1 cellular context compared by ENCODE assay signal in genomic region chr22:26512149-26512793, GRCh38.
A peak's percentile ranks its signal among the peaks of the same experiment; 100 is the strongest.
TF ChIP-seq lines count a peak whose summit lies in the region.

TFIP11 (minus strand) TSS chr22:26512473; CDS start chr22:26510272, 2,201 bp downstream.

TF ChIP-seq in HEK293, 187 proteins besides CTCF, POLR2A, EP300 and RAD21 (continued from another document and continues in another):
- TF ChIP-seq EGR2 (tag by site-specific recombination; IDR thresholded peaks at IDR 0.05; ENCODE audit: low read depth) (peak; percentile 54; the same call in 1 of the 2 replicates), KLF9 (tag by site-specific recombination; IDR thresholded peaks at IDR 0.05; ENCODE audit: low read depth) (peak; percentile 69; the same call in 1 of the 2 replicates), ZBTB20 (tag by site-specific recombination; IDR thresholded peaks at IDR 0.05) (no peak; the same call in 1 of the 2 replicates), ATF2 (tag by site-specific recombination; IDR thresholded peaks at IDR 0.05; ENCODE audit: low read depth) (no peak), ZNF610 (tag by site-specific recombination; IDR thresholded peaks at IDR 0.05; ENCODE audit: borderline replicate concordance) (peak; percentile 91), ZXDB (tag by site-specific recombination; IDR thresholded peaks at IDR 0.05) (peak; percentile 83), ZBTB49 (tag by site-specific recombination; IDR thresholded peaks at IDR 0.05; ENCODE audit: low read depth) (no peak), ZNF76 (tag by site-specific recombination; IDR thresholded peaks at IDR 0.05; ENCODE audit: borderline replicate concordance, low read depth) (peak; percentile 42; the same call in 1 of the 2 replicates), ZNF184 (tag by site-specific recombination; IDR thresholded peaks at IDR 0.05) (no peak), ZNF791 (tag by site-specific recombination; IDR thresholded peaks at IDR 0.05) (no peak), ZBTB48 (tag by site-specific recombination; IDR thresholded peaks at IDR 0.05) (no peak), ZNF621 (tag by site-specific recombination; IDR thresholded peaks at IDR 0.05) (no peak), ZNF112 (tag by site-specific recombination; IDR thresholded peaks at IDR 0.05) (no peak), ZNF639 (tag by site-specific recombination; IDR thresholded peaks at IDR 0.05) (0 out of 2 replicates have a peak, but pooled peaks have one; percentile 56), ZNF433 (tag by site-specific recombination; IDR thresholded peaks at IDR 0.05; ENCODE audit: low read depth) (no peak), ZNF391 (tag by site-specific recombination; IDR thresholded peaks at IDR 0.05; ENCODE audit: borderline replicate concordance, low read depth) (no peak), ZNF629 (tag by site-specific recombination; IDR thresholded peaks at IDR 0.05) (peak; percentile 93), ZFP69B (tag by site-specific recombination; IDR thresholded peaks at IDR 0.05) (no peak), ZNF394 (tag by site-specific recombination; IDR thresholded peaks at IDR 0.05; ENCODE audit: borderline replicate concordance) (no peak), ZNF366 (tag by site-specific recombination; conservative IDR thresholded peaks at IDR 0.05) (no peak), ZSCAN4 (tag by site-specific recombination; IDR thresholded peaks at IDR 0.05) (no peak), ZNF19 (tag by site-specific recombination; IDR thresholded peaks at IDR 0.05; ENCODE audit: low read depth) (no peak), KLF17 (tag by site-specific recombination; IDR thresholded peaks at IDR 0.05) (peak; percentile 70; the same call in 1 of the 2 replicates), KLF8 (tag by site-specific recombination; IDR thresholded peaks at IDR 0.05) (peak; percentile 66; the same call in 1 of the 2 replicates), ZNF585B (tag by site-specific recombination; IDR thresholded peaks at IDR 0.05) (no peak), TSHZ1 (tag by site-specific recombination; IDR thresholded peaks at IDR 0.05; ENCODE audit: borderline replicate concordance) (no peak), GLIS2 (tag by site-specific recombination; IDR thresholded peaks at IDR 0.05) (no peak), PRDM10 (tag by site-specific recombination; IDR thresholded peaks at IDR 0.05) (0 out of 2 replicates have a peak, but pooled peaks have one; percentile 19), ZNF830 (tag by site-specific recombination; IDR thresholded peaks at IDR 0.05; ENCODE audit: low read depth) (no peak), ZBTB10 (tag by site-specific recombination; IDR thresholded peaks at IDR 0.05) (0 out of 2 replicates have a peak, but pooled peaks have one; percentile 4), ZNF148 (tag by site-specific recombination; IDR thresholded peaks at IDR 0.05; ENCODE audit: borderline replicate concordance) (no peak), ZFP3 (tag by site-specific recombination; IDR thresholded peaks at IDR 0.05; ENCODE audit: low read depth) (no peak), ZFHX2 (tag by site-specific recombination; conservative IDR thresholded peaks at IDR 0.05) (peak; percentile 75), ZNF404 (tag by site-specific recombination; IDR thresholded peaks at IDR 0.05) (no peak), ZNF248 (tag by site-specific recombination; IDR thresholded peaks at IDR 0.05) (no peak), MYNN (tag by site-specific recombination; IDR thresholded peaks at IDR 0.05; ENCODE audit: borderline replicate concordance) (no peak), ZBTB21 (tag by site-specific recombination; IDR thresholded peaks at IDR 0.05) (peak; percentile 82), ZNF132 (tag by site-specific recombination; IDR thresholded peaks at IDR 0.05; ENCODE audit: borderline replicate concordance) (no peak), ZNF514 (tag by site-specific recombination; IDR thresholded peaks at IDR 0.05) (no peak)
